ENCODE assay signal across 15 cellular contexts in genomic region chr7:12315049-12315448, GRCh38.
DNase-seq lines count a peak whose midpoint lies in the region; ATAC-seq and TF ChIP-seq lines count a peak whose summit lies in the region.
"Had no signal": no experiment of that assay in that cellular context is flagged by ENCODE, and none has a peak within 500 bp of the region (broad histone marks: within the 10 kb centered on the region; RNA-seq: fewer than 3 reads in every experiment).

No MANE protein-coding gene starts in this region.

- no peaks in the 10 kb centered on the region for H3K27me3 ChIP-seq in cardiac muscle cell
- no peaks in the 10 kb centered on the region for H3K27me3 ChIP-seq in right cardiac atrium (ENCODE audit: control insufficient read depth, insufficient read depth)
- no peaks in the 10 kb centered on the region for H3K27me3 ChIP-seq in upper lobe of right lung
- H3K27me3 ChIP-seq in psoas muscle (ENCODE audit: insufficient read depth in 3 of 3, low read length in 2 of 3), result no peaks in the 10 kb centered on the region

- no peak for TF ChIP-seq CTCF in cardiac muscle cell (IDR thresholded peaks at IDR 0.05; ENCODE audit: low read depth, low read length)
- no peak for TF ChIP-seq CTCF in upper lobe of right lung (IDR thresholded peaks at IDR 0.05)
- TF ChIP-seq CTCF in psoas muscle (IDR thresholded peaks at IDR 0.05), result no peak

- no peak overlapping the region for H3K4me3 ChIP-seq in cardiac muscle cell
- no peak overlapping the region for H3K4me3 ChIP-seq in right cardiac atrium (ENCODE audit: low read length)
- no peak overlapping the region for H3K4me3 ChIP-seq in upper lobe of right lung
- H3K4me3 ChIP-seq in psoas muscle, result no peak overlapping the region
- H3K4me3 ChIP-seq: left ventricle myocardium inferior had no signal

- no peaks in the 10 kb centered on the region for H3K9me3 ChIP-seq in cardiac muscle cell (ENCODE audit: low read depth)
- no peaks in the 10 kb centered on the region for H3K9me3 ChIP-seq in right cardiac atrium (ENCODE audit: control insufficient read depth, low read length)
- H3K9me3 ChIP-seq in upper lobe of right lung, result no peaks in the 10 kb centered on the region
- no peaks in the 10 kb centered on the region for H3K9me3 ChIP-seq in psoas muscle
- H3K9me3 ChIP-seq: left ventricle myocardium inferior had no signal

- H3K36me3 ChIP-seq in cardiac muscle cell (peaks cover 3% of the 10 kb centered on the region), upper lobe of right lung (no peaks in the 10 kb centered on the region), psoas muscle (ENCODE audit: insufficient read depth in 1 of 2, low read depth in 1 of 2) (no peaks in the 10 kb centered on the region)
- H3K36me3 ChIP-seq: left ventricle myocardium inferior had no signal

- no peak for ATAC-seq in right cardiac atrium
- ATAC-seq in upper lobe of right lung, result peak; percentile 59
- ATAC-seq in psoas muscle, result no peak
- ATAC-seq: activated T-cell treated with anti-CD3 and anti-CD28 coated beads, Interleukin-2, amount 50 U/mL, for 4 hours; Panc1; SK-N-SH treated with all-trans-retinoic acid at 6 μM for 48 hours had no signal

- H3K4me1 ChIP-seq in cardiac muscle cell (ENCODE audit: low read depth) (no peaks in the 10 kb centered on the region), right cardiac atrium (ENCODE audit: control insufficient read depth, insufficient read depth, low read length) (no peaks in the 10 kb centered on the region), upper lobe of right lung (no peaks in the 10 kb centered on the region), psoas muscle (no peaks in the 10 kb centered on the region)
- H3K4me1 ChIP-seq: left ventricle myocardium inferior had no signal

- H3K27ac ChIP-seq in cardiac muscle cell (no peak overlapping the region), right cardiac atrium (ENCODE audit: low read length) (no peak overlapping the region), upper lobe of right lung (no peak overlapping the region), psoas muscle (no peak overlapping the region)
- H3K27ac ChIP-seq: left ventricle myocardium inferior had no signal

- DNase-seq in cardiac muscle cell (ENCODE audit: low read depth in 1 of 2, low spot score in 1 of 2) (peak; percentile 2 to 23), right cardiac atrium (no peak), NCI-H2227 treated with DMSO at 0.1 percent for 48 hours (lab: John Stamatoyannopoulos, UW) (peak; percentile 26), amniotic epithelial cell (ENCODE audit: low read depth) (peak; percentile 25), upper lobe of right lung (no peak), mesenteric fat pad (ENCODE audit: low spot score) (no peak), psoas muscle (no peak), GDM1 (lab: John Stamatoyannopoulos, UW) (no peak)
- DNase-seq: ACHN; activated T-cell treated with anti-CD3 and anti-CD28 coated beads, Interleukin-2, amount 50 U/mL, for 4 hours; CD4-positive, CD25-positive, alpha-beta regulatory T cell; left ventricle myocardium inferior; stimulated activated CD4-positive, alpha-beta T cell treated with anti-CD3 and anti-CD28 coated beads, Interleukin-2, amount 100 ng/mL, for 48 hours had no signal

- intact Hi-C loops in right cardiac atrium (cut with DNase I) (no loop called here), upper lobe of right lung (cut with DNase I) (no loop called here), psoas muscle (cut with DNase I) (loop anchor here in 1 of 2 donors (5.0 kb wide), 1 partner anchor 883 kb away; no protein-coding TSS in a partner anchor)

Comparison
In these comparisons a context has a peak if more than half of its experiments do, and no peak if none do; other contexts are left out.
1. DNase-seq: peak in cardiac muscle cell (2 of 2), NCI-H2227 treated with DMSO at 0.1 percent for 48 hours (single experiment) and amniotic epithelial cell (single experiment); none in right cardiac atrium (0 of 3), upper lobe of right lung (single experiment), mesenteric fat pad (single experiment), psoas muscle (0 of 2) and GDM1 (single experiment).